Comparison of ENCODE assay signal across 1 cellular context in the genomic region with DNA sequence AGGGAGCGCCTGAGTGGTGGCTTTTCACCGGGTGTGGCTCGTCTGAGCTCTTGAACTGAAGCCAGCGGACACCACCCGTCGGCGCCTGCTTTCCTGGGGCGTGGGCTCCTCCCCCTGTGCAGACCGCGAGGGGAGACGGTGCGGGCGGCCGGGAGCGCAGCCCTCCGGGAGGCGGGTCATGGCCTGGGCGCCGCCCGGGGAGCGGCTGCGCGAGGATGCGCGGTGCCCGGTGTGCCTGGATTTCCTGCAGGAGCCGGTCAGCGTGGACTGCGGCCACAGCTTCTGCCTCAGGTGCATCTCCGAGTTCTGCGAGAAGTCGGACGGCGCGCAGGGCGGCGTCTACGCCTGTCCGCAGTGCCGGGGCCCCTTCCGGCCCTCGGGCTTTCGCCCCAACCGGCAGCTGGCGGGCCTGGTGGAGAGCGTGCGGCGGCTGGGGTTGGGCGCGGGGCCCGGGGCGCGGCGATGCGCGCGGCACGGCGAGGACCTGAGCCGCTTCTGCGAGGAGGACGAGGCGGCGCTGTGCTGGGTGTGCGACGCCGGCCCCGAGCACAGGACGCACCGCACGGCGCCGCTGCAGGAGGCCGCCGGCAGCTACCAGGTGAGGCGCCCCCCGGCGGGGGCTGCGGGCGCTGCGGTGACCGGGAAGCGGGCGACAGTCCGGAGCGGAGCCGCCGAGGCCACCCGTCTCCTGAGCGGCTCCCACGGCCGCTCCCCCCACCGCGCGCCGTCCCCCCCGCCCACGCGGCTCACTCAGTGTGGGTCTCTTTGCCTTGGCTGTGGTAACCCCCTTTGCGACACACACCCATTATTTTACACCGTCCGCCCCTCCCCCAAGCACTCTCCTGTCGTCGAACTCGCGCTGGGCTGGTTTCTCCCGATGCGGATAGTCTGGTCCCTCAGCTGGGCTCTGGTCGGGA.
A peak's percentile ranks its signal among the peaks of the same experiment; 100 is the strongest.
TF ChIP-seq lines count a peak whose summit lies in the region.

A gene with protein sequence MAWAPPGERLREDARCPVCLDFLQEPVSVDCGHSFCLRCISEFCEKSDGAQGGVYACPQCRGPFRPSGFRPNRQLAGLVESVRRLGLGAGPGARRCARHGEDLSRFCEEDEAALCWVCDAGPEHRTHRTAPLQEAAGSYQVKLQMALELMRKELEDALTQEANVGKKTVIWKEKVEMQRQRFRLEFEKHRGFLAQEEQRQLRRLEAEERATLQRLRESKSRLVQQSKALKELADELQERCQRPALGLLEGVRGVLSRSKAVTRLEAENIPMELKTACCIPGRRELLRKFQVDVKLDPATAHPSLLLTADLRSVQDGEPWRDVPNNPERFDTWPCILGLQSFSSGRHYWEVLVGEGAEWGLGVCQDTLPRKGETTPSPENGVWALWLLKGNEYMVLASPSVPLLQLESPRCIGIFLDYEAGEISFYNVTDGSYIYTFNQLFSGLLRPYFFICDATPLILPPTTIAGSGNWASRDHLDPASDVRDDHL (plus strand): TSS at position 119 of the 917 bp plus-strand sequence. CDS start 60 bp downstream, at position 179.

TF ChIP-seq in K562, 482 proteins besides CTCF, POLR2A, EP300 and RAD21 (continued from another document and continues in another):
- TF ChIP-seq, protein P1, sequence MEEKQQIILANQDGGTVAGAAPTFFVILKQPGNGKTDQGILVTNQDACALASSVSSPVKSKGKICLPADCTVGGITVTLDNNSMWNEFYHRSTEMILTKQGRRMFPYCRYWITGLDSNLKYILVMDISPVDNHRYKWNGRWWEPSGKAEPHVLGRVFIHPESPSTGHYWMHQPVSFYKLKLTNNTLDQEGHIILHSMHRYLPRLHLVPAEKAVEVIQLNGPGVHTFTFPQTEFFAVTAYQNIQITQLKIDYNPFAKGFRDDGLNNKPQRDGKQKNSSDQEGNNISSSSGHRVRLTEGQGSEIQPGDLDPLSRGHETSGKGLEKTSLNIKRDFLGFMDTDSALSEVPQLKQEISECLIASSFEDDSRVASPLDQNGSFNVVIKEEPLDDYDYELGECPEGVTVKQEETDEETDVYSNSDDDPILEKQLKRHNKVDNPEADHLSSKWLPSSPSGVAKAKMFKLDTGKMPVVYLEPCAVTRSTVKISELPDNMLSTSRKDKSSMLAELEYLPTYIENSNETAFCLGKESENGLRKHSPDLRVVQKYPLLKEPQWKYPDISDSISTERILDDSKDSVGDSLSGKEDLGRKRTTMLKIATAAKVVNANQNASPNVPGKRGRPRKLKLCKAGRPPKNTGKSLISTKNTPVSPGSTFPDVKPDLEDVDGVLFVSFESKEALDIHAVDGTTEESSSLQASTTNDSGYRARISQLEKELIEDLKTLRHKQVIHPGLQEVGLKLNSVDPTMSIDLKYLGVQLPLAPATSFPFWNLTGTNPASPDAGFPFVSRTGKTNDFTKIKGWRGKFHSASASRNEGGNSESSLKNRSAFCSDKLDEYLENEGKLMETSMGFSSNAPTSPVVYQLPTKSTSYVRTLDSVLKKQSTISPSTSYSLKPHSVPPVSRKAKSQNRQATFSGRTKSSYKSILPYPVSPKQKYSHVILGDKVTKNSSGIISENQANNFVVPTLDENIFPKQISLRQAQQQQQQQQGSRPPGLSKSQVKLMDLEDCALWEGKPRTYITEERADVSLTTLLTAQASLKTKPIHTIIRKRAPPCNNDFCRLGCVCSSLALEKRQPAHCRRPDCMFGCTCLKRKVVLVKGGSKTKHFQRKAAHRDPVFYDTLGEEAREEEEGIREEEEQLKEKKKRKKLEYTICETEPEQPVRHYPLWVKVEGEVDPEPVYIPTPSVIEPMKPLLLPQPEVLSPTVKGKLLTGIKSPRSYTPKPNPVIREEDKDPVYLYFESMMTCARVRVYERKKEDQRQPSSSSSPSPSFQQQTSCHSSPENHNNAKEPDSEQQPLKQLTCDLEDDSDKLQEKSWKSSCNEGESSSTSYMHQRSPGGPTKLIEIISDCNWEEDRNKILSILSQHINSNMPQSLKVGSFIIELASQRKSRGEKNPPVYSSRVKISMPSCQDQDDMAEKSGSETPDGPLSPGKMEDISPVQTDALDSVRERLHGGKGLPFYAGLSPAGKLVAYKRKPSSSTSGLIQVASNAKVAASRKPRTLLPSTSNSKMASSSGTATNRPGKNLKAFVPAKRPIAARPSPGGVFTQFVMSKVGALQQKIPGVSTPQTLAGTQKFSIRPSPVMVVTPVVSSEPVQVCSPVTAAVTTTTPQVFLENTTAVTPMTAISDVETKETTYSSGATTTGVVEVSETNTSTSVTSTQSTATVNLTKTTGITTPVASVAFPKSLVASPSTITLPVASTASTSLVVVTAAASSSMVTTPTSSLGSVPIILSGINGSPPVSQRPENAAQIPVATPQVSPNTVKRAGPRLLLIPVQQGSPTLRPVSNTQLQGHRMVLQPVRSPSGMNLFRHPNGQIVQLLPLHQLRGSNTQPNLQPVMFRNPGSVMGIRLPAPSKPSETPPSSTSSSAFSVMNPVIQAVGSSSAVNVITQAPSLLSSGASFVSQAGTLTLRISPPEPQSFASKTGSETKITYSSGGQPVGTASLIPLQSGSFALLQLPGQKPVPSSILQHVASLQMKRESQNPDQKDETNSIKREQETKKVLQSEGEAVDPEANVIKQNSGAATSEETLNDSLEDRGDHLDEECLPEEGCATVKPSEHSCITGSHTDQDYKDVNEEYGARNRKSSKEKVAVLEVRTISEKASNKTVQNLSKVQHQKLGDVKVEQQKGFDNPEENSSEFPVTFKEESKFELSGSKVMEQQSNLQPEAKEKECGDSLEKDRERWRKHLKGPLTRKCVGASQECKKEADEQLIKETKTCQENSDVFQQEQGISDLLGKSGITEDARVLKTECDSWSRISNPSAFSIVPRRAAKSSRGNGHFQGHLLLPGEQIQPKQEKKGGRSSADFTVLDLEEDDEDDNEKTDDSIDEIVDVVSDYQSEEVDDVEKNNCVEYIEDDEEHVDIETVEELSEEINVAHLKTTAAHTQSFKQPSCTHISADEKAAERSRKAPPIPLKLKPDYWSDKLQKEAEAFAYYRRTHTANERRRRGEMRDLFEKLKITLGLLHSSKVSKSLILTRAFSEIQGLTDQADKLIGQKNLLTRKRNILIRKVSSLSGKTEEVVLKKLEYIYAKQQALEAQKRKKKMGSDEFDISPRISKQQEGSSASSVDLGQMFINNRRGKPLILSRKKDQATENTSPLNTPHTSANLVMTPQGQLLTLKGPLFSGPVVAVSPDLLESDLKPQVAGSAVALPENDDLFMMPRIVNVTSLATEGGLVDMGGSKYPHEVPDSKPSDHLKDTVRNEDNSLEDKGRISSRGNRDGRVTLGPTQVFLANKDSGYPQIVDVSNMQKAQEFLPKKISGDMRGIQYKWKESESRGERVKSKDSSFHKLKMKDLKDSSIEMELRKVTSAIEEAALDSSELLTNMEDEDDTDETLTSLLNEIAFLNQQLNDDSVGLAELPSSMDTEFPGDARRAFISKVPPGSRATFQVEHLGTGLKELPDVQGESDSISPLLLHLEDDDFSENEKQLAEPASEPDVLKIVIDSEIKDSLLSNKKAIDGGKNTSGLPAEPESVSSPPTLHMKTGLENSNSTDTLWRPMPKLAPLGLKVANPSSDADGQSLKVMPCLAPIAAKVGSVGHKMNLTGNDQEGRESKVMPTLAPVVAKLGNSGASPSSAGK (IDR thresholded peaks at IDR 0.05): no peak
- TF ChIP-seq ZNF717 (CRISPR knock-in tag; IDR thresholded peaks at IDR 0.05) (no peak), ZNF124 (CRISPR knock-in tag; IDR thresholded peaks at IDR 0.05) (no peak), HIVEP1 (CRISPR knock-in tag; IDR thresholded peaks at IDR 0.05) (0 out of 2 replicates have a peak, but pooled peaks have one; percentile 25), NR2F6 (CRISPR knock-in tag; IDR thresholded peaks at IDR 0.05) (no peak), ELF1 (tag; IDR thresholded peaks at IDR 0.05) (peak; percentile 50), ZNF165 (CRISPR knock-in tag; IDR thresholded peaks at IDR 0.05; ENCODE audit: borderline replicate concordance) (no peak), HDAC3 (IDR thresholded peaks at IDR 0.05; ENCODE audit: borderline replicate concordance, partially characterized antibody) (no peak), TCF3 (CRISPR knock-in tag; IDR thresholded peaks at IDR 0.05) (no peak; the same call in 1 of the 2 replicates), CCNT2 (IDR thresholded peaks at IDR 0.05; ENCODE audit: borderline replicate concordance, extremely low read depth, insufficient read length, low read depth, low read length) (peak; percentile 87), ZNF778 (CRISPR knock-in tag; IDR thresholded peaks at IDR 0.05) (no peak), IRF2 (CRISPR knock-in tag; IDR thresholded peaks at IDR 0.05) (no peak), TCFL5 (CRISPR knock-in tag; conservative IDR thresholded peaks at IDR 0.05) (no peak), ZFX (CRISPR knock-in tag; IDR thresholded peaks at IDR 0.05) (peak; percentile 93), CHCHD3 (CRISPR knock-in tag; IDR thresholded peaks at IDR 0.05) (peak; percentile 68; the same call in 1 of the 2 replicates)
- TF ChIP-seq, protein P2, sequence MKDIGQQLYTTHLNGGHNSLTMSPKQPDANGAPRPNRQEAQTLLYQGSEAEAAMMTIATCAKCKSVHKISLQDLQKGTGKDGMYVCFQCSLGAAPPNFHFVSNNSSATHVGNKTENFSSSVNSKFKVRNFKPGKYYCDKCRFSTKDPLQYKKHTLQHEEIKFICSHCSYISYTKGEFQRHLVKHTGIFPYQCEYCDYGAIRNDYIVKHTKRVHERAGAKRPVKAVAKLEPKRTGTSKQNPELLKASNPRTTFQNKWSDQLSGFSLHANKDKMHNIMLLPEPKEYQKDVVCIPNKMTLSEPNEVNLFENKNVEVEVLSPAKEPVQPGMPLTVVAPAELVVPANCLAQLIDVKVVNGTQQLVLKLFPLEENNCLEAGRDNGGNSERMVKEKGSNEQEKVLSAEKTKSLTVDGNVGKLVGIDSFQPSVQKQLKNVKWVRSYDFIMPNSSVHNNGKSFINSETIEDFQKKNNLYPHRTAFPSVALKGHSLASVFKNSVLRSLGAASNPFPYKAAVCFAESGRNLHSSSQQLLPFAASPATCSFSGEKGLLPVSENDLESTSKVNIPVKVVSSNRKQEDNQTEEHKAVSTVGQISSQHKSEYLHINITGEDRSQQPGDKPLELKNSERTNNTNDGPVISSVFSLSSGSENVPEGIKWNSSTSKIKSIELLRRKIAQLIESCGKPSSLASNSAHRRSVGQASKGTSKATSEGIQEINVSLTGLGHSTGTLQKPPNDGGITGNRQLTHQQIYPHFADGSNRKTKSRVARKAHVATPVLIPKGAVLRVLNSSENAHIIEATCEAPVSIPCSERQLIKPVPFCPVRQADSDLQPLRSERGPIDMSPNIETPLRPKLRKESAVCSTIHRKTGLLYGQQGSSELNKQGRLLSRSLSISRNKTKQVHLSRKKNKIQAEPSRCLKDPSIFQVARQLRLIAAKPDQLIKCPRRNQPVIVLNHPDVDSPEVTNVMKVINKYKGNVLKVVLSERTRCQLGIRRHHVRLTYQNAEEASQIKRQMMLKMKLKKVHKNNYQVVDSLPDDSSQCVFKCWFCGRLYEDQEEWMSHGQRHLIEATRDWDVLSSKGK (CRISPR knock-in tag; IDR thresholded peaks at IDR 0.05): no peak
- TF ChIP-seq, protein P3, sequence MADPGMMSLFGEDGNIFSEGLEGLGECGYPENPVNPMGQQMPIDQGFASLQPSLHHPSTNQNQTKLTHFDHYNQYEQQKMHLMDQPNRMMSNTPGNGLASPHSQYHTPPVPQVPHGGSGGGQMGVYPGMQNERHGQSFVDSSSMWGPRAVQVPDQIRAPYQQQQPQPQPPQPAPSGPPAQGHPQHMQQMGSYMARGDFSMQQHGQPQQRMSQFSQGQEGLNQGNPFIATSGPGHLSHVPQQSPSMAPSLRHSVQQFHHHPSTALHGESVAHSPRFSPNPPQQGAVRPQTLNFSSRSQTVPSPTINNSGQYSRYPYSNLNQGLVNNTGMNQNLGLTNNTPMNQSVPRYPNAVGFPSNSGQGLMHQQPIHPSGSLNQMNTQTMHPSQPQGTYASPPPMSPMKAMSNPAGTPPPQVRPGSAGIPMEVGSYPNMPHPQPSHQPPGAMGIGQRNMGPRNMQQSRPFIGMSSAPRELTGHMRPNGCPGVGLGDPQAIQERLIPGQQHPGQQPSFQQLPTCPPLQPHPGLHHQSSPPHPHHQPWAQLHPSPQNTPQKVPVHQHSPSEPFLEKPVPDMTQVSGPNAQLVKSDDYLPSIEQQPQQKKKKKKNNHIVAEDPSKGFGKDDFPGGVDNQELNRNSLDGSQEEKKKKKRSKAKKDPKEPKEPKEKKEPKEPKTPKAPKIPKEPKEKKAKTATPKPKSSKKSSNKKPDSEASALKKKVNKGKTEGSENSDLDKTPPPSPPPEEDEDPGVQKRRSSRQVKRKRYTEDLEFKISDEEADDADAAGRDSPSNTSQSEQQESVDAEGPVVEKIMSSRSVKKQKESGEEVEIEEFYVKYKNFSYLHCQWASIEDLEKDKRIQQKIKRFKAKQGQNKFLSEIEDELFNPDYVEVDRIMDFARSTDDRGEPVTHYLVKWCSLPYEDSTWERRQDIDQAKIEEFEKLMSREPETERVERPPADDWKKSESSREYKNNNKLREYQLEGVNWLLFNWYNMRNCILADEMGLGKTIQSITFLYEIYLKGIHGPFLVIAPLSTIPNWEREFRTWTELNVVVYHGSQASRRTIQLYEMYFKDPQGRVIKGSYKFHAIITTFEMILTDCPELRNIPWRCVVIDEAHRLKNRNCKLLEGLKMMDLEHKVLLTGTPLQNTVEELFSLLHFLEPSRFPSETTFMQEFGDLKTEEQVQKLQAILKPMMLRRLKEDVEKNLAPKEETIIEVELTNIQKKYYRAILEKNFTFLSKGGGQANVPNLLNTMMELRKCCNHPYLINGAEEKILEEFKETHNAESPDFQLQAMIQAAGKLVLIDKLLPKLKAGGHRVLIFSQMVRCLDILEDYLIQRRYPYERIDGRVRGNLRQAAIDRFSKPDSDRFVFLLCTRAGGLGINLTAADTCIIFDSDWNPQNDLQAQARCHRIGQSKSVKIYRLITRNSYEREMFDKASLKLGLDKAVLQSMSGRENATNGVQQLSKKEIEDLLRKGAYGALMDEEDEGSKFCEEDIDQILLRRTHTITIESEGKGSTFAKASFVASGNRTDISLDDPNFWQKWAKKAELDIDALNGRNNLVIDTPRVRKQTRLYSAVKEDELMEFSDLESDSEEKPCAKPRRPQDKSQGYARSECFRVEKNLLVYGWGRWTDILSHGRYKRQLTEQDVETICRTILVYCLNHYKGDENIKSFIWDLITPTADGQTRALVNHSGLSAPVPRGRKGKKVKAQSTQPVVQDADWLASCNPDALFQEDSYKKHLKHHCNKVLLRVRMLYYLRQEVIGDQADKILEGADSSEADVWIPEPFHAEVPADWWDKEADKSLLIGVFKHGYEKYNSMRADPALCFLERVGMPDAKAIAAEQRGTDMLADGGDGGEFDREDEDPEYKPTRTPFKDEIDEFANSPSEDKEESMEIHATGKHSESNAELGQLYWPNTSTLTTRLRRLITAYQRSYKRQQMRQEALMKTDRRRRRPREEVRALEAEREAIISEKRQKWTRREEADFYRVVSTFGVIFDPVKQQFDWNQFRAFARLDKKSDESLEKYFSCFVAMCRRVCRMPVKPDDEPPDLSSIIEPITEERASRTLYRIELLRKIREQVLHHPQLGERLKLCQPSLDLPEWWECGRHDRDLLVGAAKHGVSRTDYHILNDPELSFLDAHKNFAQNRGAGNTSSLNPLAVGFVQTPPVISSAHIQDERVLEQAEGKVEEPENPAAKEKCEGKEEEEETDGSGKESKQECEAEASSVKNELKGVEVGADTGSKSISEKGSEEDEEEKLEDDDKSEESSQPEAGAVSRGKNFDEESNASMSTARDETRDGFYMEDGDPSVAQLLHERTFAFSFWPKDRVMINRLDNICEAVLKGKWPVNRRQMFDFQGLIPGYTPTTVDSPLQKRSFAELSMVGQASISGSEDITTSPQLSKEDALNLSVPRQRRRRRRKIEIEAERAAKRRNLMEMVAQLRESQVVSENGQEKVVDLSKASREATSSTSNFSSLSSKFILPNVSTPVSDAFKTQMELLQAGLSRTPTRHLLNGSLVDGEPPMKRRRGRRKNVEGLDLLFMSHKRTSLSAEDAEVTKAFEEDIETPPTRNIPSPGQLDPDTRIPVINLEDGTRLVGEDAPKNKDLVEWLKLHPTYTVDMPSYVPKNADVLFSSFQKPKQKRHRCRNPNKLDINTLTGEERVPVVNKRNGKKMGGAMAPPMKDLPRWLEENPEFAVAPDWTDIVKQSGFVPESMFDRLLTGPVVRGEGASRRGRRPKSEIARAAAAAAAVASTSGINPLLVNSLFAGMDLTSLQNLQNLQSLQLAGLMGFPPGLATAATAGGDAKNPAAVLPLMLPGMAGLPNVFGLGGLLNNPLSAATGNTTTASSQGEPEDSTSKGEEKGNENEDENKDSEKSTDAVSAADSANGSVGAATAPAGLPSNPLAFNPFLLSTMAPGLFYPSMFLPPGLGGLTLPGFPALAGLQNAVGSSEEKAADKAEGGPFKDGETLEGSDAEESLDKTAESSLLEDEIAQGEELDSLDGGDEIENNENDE (IDR thresholded peaks at IDR 0.05; ENCODE audit: low read depth, low read length): no peak
